ENCODE assay signal across 8 cellular contexts in genomic region chr20:56373942-56374341, GRCh38. TPM values are rescaled to one million over a fixed set of nuclear protein-coding genes. Genes with fewer than 3 reads are reported as not detected.
DNase-seq lines count a peak whose midpoint lies in the region; ATAC-seq and TF ChIP-seq lines count a peak whose summit lies in the region.

No MANE protein-coding gene starts in this region.

- no peak overlapping the region for H3K4me3 ChIP-seq in fibroblast of villous mesenchyme (ENCODE audit: low read depth, low read length)

- TF ChIP-seq CTCF in fibroblast of villous mesenchyme (IDR thresholded peaks at IDR 0.05; ENCODE audit: insufficient read depth, low read depth, low read length) = no peak
- no peak for TF ChIP-seq CTCF in GM10266 (IDR thresholded peaks at IDR 0.05; ENCODE audit: control insufficient read depth, insufficient read depth, low read depth, missing control alignments)

- DNase-seq in AG08395 (ENCODE audit: low spot score) (peak; percentile 90), RKO (ENCODE audit: low spot score) (peak; percentile 80), fibroblast of villous mesenchyme (ENCODE audit: low read depth) (peak; percentile 96), GM10266 (ENCODE audit: extremely low spot score) (no peak), NCI-H187 (lab: John Stamatoyannopoulos, UW) (no peak)

- peak; percentile 74 for ATAC-seq in GM18870 (IDR thresholded peaks at IDR 0.05; ENCODE audit: unreplicated experiment)
- no peak for ATAC-seq in HG03095 (IDR thresholded peaks at IDR 0.05; ENCODE audit: unreplicated experiment)
- no peak for ATAC-seq in HG03280 (IDR thresholded peaks at IDR 0.05; ENCODE audit: unreplicated experiment)

RNA-seq across cellular contexts. Expression of gene FAM210B, which starts 15.2 kb away (rescaled TPM):
- 38.0 and 46.2 TPM in 2 replicates for total RNA-seq in fibroblast of villous mesenchyme

RNA-seq across cellular contexts. Expression of gene AURKA, which starts 18.1 kb away (rescaled TPM):
- 22.9 and 57.0 TPM in 2 replicates for total RNA-seq in fibroblast of villous mesenchyme

RNA-seq across cellular contexts. Expression of gene CSTF1, which starts 18.5 kb away (rescaled TPM):
- total RNA-seq in fibroblast of villous mesenchyme = 22.9 and 40.6 TPM in 2 replicates

RNA-seq across cellular contexts. Expression of gene CASS4, which starts 38.1 kb away (rescaled TPM):
- 1.3 and 3.5 TPM in 2 replicates for total RNA-seq in fibroblast of villous mesenchyme

Comparison
In these comparisons a context has a peak if more than half of its experiments do, and no peak if none do; other contexts are left out.
1. DNase-seq: peak in AG08395 (single experiment), RKO (single experiment) and fibroblast of villous mesenchyme (single experiment); none in GM10266 (single experiment) and NCI-H187 (0 of 2).